In the genomic region with DNA sequence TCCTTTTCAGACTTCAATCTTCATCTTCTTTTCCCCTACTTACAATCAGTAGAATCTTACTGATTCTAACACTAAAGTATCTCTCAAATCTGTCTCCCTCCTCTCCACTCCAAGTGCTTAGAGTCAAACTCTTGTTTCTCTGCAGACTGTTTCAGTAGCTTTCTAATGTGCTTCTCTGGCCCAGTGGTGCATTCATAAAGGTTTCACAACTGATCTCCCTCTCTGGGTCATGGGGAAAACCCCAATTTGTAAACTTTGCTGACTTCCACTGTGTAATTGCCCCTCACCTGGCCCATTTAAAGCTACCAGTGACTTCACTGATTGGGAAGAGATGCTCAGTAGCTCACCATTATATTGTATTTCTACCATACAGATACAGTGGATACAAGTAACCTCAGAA, we compare ENCODE assay signal across 1 cellular context.
TF ChIP-seq lines count a peak whose summit lies in the region.

No MANE protein-coding gene starts in this region.

TF ChIP-seq in GM12878, 131 proteins besides CTCF, POLR2A, EP300 and RAD21 (continued from another document):
- TF ChIP-seq, protein P1, sequence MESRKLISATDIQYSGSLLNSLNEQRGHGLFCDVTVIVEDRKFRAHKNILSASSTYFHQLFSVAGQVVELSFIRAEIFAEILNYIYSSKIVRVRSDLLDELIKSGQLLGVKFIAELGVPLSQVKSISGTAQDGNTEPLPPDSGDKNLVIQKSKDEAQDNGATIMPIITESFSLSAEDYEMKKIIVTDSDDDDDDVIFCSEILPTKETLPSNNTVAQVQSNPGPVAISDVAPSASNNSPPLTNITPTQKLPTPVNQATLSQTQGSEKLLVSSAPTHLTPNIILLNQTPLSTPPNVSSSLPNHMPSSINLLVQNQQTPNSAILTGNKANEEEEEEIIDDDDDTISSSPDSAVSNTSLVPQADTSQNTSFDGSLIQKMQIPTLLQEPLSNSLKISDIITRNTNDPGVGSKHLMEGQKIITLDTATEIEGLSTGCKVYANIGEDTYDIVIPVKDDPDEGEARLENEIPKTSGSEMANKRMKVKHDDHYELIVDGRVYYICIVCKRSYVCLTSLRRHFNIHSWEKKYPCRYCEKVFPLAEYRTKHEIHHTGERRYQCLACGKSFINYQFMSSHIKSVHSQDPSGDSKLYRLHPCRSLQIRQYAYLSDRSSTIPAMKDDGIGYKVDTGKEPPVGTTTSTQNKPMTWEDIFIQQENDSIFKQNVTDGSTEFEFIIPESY (IDR thresholded peaks at IDR 0.05): no peak
- TF ChIP-seq, protein P2, sequence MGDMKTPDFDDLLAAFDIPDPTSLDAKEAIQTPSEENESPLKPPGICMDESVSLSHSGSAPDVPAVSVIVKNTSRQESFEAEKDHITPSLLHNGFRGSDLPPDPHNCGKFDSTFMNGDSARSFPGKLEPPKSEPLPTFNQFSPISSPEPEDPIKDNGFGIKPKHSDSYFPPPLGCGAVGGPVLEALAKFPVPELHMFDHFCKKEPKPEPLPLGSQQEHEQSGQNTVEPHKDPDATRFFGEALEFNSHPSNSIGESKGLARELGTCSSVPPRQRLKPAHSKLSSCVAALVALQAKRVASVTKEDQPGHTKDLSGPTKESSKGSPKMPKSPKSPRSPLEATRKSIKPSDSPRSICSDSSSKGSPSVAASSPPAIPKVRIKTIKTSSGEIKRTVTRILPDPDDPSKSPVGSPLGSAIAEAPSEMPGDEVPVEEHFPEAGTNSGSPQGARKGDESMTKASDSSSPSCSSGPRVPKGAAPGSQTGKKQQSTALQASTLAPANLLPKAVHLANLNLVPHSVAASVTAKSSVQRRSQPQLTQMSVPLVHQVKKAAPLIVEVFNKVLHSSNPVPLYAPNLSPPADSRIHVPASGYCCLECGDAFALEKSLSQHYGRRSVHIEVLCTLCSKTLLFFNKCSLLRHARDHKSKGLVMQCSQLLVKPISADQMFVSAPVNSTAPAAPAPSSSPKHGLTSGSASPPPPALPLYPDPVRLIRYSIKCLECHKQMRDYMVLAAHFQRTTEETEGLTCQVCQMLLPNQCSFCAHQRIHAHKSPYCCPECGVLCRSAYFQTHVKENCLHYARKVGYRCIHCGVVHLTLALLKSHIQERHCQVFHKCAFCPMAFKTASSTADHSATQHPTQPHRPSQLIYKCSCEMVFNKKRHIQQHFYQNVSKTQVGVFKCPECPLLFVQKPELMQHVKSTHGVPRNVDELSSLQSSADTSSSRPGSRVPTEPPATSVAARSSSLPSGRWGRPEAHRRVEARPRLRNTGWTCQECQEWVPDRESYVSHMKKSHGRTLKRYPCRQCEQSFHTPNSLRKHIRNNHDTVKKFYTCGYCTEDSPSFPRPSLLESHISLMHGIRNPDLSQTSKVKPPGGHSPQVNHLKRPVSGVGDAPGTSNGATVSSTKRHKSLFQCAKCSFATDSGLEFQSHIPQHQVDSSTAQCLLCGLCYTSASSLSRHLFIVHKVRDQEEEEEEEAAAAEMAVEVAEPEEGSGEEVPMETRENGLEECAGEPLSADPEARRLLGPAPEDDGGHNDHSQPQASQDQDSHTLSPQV (IDR thresholded peaks at IDR 0.05): no peak
- no peak for TF ChIP-seq NR2C2 (IDR thresholded peaks at IDR 0.05; ENCODE audit: borderline replicate concordance, control insufficient read depth, insufficient read length, low read depth)
- no peak for TF ChIP-seq SREBF2 (IDR thresholded peaks at IDR 0.05; ENCODE audit: low read length)
- TF ChIP-seq MXI1 (IDR thresholded peaks at IDR 0.05; ENCODE audit: low read depth, low read length): no peak
- TF ChIP-seq, protein P3, sequence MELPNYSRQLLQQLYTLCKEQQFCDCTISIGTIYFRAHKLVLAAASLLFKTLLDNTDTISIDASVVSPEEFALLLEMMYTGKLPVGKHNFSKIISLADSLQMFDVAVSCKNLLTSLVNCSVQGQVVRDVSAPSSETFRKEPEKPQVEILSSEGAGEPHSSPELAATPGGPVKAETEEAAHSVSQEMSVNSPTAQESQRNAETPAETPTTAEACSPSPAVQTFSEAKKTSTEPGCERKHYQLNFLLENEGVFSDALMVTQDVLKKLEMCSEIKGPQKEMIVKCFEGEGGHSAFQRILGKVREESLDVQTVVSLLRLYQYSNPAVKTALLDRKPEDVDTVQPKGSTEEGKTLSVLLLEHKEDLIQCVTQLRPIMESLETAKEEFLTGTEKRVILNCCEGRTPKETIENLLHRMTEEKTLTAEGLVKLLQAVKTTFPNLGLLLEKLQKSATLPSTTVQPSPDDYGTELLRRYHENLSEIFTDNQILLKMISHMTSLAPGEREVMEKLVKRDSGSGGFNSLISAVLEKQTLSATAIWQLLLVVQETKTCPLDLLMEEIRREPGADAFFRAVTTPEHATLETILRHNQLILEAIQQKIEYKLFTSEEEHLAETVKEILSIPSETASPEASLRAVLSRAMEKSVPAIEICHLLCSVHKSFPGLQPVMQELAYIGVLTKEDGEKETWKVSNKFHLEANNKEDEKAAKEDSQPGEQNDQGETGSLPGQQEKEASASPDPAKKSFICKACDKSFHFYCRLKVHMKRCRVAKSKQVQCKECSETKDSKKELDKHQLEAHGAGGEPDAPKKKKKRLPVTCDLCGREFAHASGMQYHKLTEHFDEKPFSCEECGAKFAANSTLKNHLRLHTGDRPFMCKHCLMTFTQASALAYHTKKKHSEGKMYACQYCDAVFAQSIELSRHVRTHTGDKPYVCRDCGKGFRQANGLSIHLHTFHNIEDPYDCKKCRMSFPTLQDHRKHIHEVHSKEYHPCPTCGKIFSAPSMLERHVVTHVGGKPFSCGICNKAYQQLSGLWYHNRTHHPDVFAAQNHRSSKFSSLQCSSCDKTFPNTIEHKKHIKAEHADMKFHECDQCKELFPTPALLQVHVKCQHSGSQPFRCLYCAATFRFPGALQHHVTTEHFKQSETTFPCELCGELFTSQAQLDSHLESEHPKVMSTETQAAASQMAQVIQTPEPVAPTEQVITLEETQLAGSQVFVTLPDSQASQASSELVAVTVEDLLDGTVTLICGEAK (IDR thresholded peaks at IDR 0.05; ENCODE audit: borderline replicate concordance): no peak
- no peak for TF ChIP-seq EED (IDR thresholded peaks at IDR 0.05; ENCODE audit: low read depth)
- TF ChIP-seq MTA3 (IDR thresholded peaks at IDR 0.05; ENCODE audit: borderline replicate concordance, low read length): no peak
